22 cellular contexts compared by ENCODE assay signal in genomic region chr2:167749641-167750040, GRCh38.
"Had no signal": no experiment of that assay in that cellular context is flagged by ENCODE, and none has a peak within 500 bp of the region (broad histone marks: within the 10 kb centered on the region; RNA-seq: fewer than 3 reads in every experiment).

No MANE protein-coding gene starts in this region.

- H3K9me3 ChIP-seq: left lung, suprapubic skin, transverse colon, uterus had no signal

- DNase-seq: activated CD4-positive, alpha-beta T cell treated with anti-CD3 and anti-CD28 coated beads, Interleukin-2, amount 10 ng/mL, durations not matched to agents 24 days and 14 days; activated CD4-positive, CD25-positive, alpha-beta regulatory T cell; activated CD8-positive, alpha-beta T cell treated with anti-CD3 and anti-CD28 coated beads for 36 hours; activated effector memory CD4-positive, alpha-beta T cell treated with Interleukin-2 at 50 U/mL for 16 hours; activated naive CD4-positive, alpha-beta T cell treated with anti-CD3 and anti-CD28 coated beads, Interleukin-2, amount 10 ng/mL, durations not matched to agents 7 days and 5 days; activated T-cell treated with anti-CD3 and anti-CD28 coated beads, Interleukin-2, amount 50 U/mL, for 4 hours; aorta; effector CD8-positive, alpha-beta T cell; foreskin melanocyte; hypothalamus; left lung; midbrain; occipital lobe; right cardiac atrium; stimulated activated CD4-positive, alpha-beta T cell treated with anti-CD3 and anti-CD28 coated beads, Interleukin-4, amount 100 ng/mL, for 1 hour; stimulated activated naive CD8-positive, alpha-beta T cell treated with anti-CD3 and anti-CD28 coated beads, Interleukin-15, amount 100 ng/mL, for 72 hours; T-helper 1 cell; T1000; transverse colon; uterus had no signal

- H3K36me3 ChIP-seq: left lung, suprapubic skin, transverse colon, uterus had no signal

- H3K27me3 ChIP-seq: left lung, suprapubic skin, transverse colon, uterus had no signal

- H3K27ac ChIP-seq: left lung, skin epidermis, suprapubic skin, transverse colon, uterus had no signal

- ATAC-seq: activated CD8-positive, alpha-beta T cell treated with anti-CD3 and anti-CD28 coated beads for 36 hours; activated T-cell treated with anti-CD3 and anti-CD28 coated beads, Interleukin-2, amount 50 U/mL, for 4 hours; left lung; right cardiac atrium; stimulated activated naive CD8-positive, alpha-beta T cell treated with anti-CD3 and anti-CD28 coated beads, Interleukin-15, amount 100 ng/mL, for 72 hours had no signal

- H3K4me1 ChIP-seq: left lung, suprapubic skin, uterus had no signal

- H3K4me3 ChIP-seq: left lung, skin epidermis, suprapubic skin, transverse colon, uterus had no signal
